ENCODE assay signal across 17 cellular contexts in the genomic region with DNA sequence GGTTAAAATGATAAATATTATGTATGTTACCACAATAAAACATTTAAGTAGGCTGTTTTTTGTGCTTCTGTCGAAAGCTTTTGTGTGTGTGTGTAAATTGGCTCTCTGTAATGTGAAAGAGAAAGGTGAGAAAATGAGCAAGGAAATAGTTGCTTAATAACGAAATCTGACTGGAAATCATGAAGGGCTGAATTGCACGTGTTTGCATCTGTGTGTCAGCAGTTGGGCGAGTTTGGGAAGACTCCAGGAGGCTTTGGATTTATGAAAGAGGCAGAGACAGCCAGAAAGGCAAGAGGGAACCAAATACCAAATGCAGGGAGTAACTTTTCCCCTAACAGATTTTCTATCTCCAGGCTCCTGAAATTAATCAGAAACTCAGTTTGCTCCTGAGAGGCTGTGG. TPM values are rescaled to one million over a fixed set of nuclear protein-coding genes. Genes with fewer than 3 reads are reported as not detected.
DNase-seq lines count a peak whose midpoint lies in the region; TF ChIP-seq lines count a peak whose summit lies in the region.
"Had no signal": no experiment of that assay in that cellular context is flagged by ENCODE, and none has a peak within 500 bp of the region (broad histone marks: within the 10 kb centered on the region; RNA-seq: fewer than 3 reads in every experiment).

No MANE protein-coding gene starts in this region.

- no peaks in the 10 kb centered on the region for H3K36me3 Mint-ChIP-seq in mesothelial cell of epicardium
- H3K36me3 Mint-ChIP-seq: activated naive CD4-positive, alpha-beta T cell treated with anti-CD3 and anti-CD28 coated beads, Interleukin-2, amount 50 U/mL, for 24 hours had no signal

- no TSS peak for BruUV-seq in mammary epithelial cell (replicated peaks; lab: Mats Ljungman, UMichigan)

- intact Hi-C loops in mammary epithelial cell (cut with micrococcal nuclease) = no loop called here

- WGBS in mammary epithelial cell (ENCODE audit: low coverage, missing lambda C conversion rate) = 60% methylated on average over 4 of the region's 4 CpGs

- H3K4me2 ChIP-seq in mammary epithelial cell (ENCODE audit: insufficient read depth, low read depth, low read length) = no peak overlapping the region

- peak; percentile 6 for DNase-seq in activated effector memory CD4-positive, alpha-beta T cell treated with anti-CD3 and anti-CD28 coated beads, Interleukin-2, amount 50 U/mL, for 16 hours
- DNase-seq in activated effector memory CD4-positive, alpha-beta T cell treated with Interleukin-2 at 50 U/mL for 16 hours = no peak
- DNase-seq in mammary epithelial cell (peak; percentile 35), mesothelial cell of epicardium (ENCODE audit: low spot score in 2 of 2, unreplicated experiment in 2 of 2) (no peak), ureter (ENCODE audit: low spot score) (peak; percentile 65), GM19240 (ENCODE audit: insufficient read length, low spot score) (no peak), SKM-1 (lab: John Stamatoyannopoulos, UW; ENCODE audit: unreplicated experiment) (no peak), NCI-H2227 treated with DMSO at 0.1 percent for 48 hours (lab: John Stamatoyannopoulos, UW) (no peak)
- DNase-seq: activated CD4-positive, alpha-beta T cell treated with anti-CD3 and anti-CD28 coated beads for 1 hour; activated CD8-positive, alpha-beta memory T cell treated with anti-CD3 and anti-CD28 coated beads, Interleukin-2, amount 50 U/mL, for 48 hours; effector memory CD8-positive, alpha-beta T cell; NCI-H1930; NCI-H748 treated with DMSO at 0.1 percent for 48 hours; stimulated activated naive CD4-positive, alpha-beta T cell treated with Interleukin-2 at 50 U/mL for 16 hours; T-helper 2 cell had no signal

- no peaks in the 10 kb centered on the region for H4K20me1 ChIP-seq in mammary epithelial cell (ENCODE audit: insufficient read depth, low read length)

- peaks cover 3% of the 10 kb centered on the region for H3K9me3 Mint-ChIP-seq in mesothelial cell of epicardium
- H3K9me3 Mint-ChIP-seq: activated naive CD4-positive, alpha-beta T cell treated with anti-CD3 and anti-CD28 coated beads, Interleukin-2, amount 50 U/mL, for 24 hours; effector memory CD8-positive, alpha-beta T cell had no signal

- peaks cover 13% of the 10 kb centered on the region for H3K4me1 Mint-ChIP-seq in mesothelial cell of epicardium

- H3K4me3 Mint-ChIP-seq in mesothelial cell of epicardium = no peak overlapping the region
- H3K4me3 Mint-ChIP-seq: activated naive CD4-positive, alpha-beta T cell treated with anti-CD3 and anti-CD28 coated beads, Interleukin-2, amount 50 U/mL, for 24 hours; effector memory CD8-positive, alpha-beta T cell had no signal

- no peak overlapping the region for H3K4me3 ChIP-seq in mammary epithelial cell (replicated peaks in 1 of 3; ENCODE audit: insufficient read depth in 1 of 3, low read depth in 2 of 3, low read length in 3 of 3)
- H3K4me3 ChIP-seq: ovary had no signal

- dilution Hi-C loops in mammary epithelial cell (cut with HindIII; ENCODE audit: low sequenced_read_pairs) = loop anchor here (5.0 to 25.0 kb wide), 3 partner anchors 58 to 255 kb away; a partner anchor contains a TSS

- in situ Hi-C loops in mammary epithelial cell (cut with MboI; ENCODE audit: low sequenced_read_pairs in 2 of 2) = loop anchor here in 1 of 2 donors (25.0 kb wide), 1 partner anchor 230 kb away; a partner anchor contains a TSS

- H3K27ac Mint-ChIP-seq in mesothelial cell of epicardium = peak overlapping the region; percentile 87
- H3K27ac Mint-ChIP-seq: activated naive CD4-positive, alpha-beta T cell treated with anti-CD3 and anti-CD28 coated beads, Interleukin-2, amount 50 U/mL, for 24 hours; effector memory CD8-positive, alpha-beta T cell had no signal

- peaks cover 11% of the 10 kb centered on the region for H3K4me1 ChIP-seq in mammary epithelial cell (ENCODE audit: insufficient read depth, low read length)

- TF ChIP-seq CTCF in mammary epithelial cell (conservative IDR thresholded peaks at IDR 0.05 in 1 of 2, IDR thresholded peaks at IDR 0.05 in 1 of 2; ENCODE audit: extremely low read depth in 1 of 2, insufficient read depth in 1 of 2, low read depth in 1 of 2, low read length in 2 of 2) (no peak), mesothelial cell of epicardium (IDR thresholded peaks at IDR 0.05; ENCODE audit: unreplicated experiment) (no peak)

- H2AFZ ChIP-seq in mammary epithelial cell (ENCODE audit: low read depth, low read length) = no peak overlapping the region

- no peak overlapping the region for H3K9ac ChIP-seq in mammary epithelial cell (ENCODE audit: insufficient read depth, low read length)

- H3K9me3 ChIP-seq in mammary epithelial cell (replicated peaks; ENCODE audit: insufficient read depth, low read length) = no peaks in the 10 kb centered on the region
- H3K9me3 ChIP-seq: ovary had no signal

- no peaks in the 10 kb centered on the region for H3K27me3 ChIP-seq in mammary epithelial cell (ENCODE audit: insufficient read depth, low read length)
- H3K27me3 ChIP-seq: ovary had no signal

- H3K36me3 ChIP-seq in mammary epithelial cell (ENCODE audit: insufficient read depth, low read length) = no peaks in the 10 kb centered on the region
- H3K36me3 ChIP-seq: ovary had no signal

- no peaks in the 10 kb centered on the region for H3K27me3 Mint-ChIP-seq in mesothelial cell of epicardium (ENCODE audit: low read depth)

- H3K27ac ChIP-seq in mammary epithelial cell (ENCODE audit: insufficient read depth, low read depth, low read length) = no peak overlapping the region
- H3K27ac ChIP-seq: ovary had no signal

- CTCF ChIA-PET in mammary epithelial cell (lab: Charles Lee; ENCODE audit: low non-redundant PET) = no interaction called here

- no peaks in the 10 kb centered on the region for H3K79me2 ChIP-seq in mammary epithelial cell (ENCODE audit: insufficient read depth, low read length)

RNA-seq across cellular contexts. Expression of a gene that starts 47.2 kb away (rescaled TPM):
- total RNA-seq in mammary epithelial cell (100 to 1,000 TPM in 1 of 2 donors, 10 to 100 TPM in 1; 47.8 to 137 TPM), mesothelial cell of epicardium (141 to 142 TPM (median 142 TPM) in 3 replicates), ureter (111 TPM)
- polyA plus RNA-seq in mammary epithelial cell = 68.7 TPM
- polyA minus RNA-seq in mammary epithelial cell = 80.7 TPM

Comparison
In these comparisons a context has a peak if more than half of its experiments do, and no peak if none do; other contexts are left out.
1. DNase-seq: peak in activated effector memory CD4-positive, alpha-beta T cell treated with anti-CD3 and anti-CD28 coated beads, Interleukin-2, amount 50 U/mL, for 16 hours (single experiment), mammary epithelial cell (single experiment) and ureter (single experiment); none in activated effector memory CD4-positive, alpha-beta T cell treated with Interleukin-2 at 50 U/mL for 16 hours (single experiment), mesothelial cell of epicardium (0 of 2), GM19240 (single experiment), SKM-1 (single experiment) and NCI-H2227 treated with DMSO at 0.1 percent for 48 hours (single experiment).